ENCODE assay signal across 1 cellular context in genomic region chr10:45433716-45434469, GRCh38.
TF ChIP-seq lines count a peak whose summit lies in the region.

No MANE protein-coding gene starts in this region.

TF ChIP-seq in GM23338, 12 proteins besides CTCF, POLR2A, EP300 and RAD21 (continued from another document):
- TF ChIP-seq, protein P1, sequence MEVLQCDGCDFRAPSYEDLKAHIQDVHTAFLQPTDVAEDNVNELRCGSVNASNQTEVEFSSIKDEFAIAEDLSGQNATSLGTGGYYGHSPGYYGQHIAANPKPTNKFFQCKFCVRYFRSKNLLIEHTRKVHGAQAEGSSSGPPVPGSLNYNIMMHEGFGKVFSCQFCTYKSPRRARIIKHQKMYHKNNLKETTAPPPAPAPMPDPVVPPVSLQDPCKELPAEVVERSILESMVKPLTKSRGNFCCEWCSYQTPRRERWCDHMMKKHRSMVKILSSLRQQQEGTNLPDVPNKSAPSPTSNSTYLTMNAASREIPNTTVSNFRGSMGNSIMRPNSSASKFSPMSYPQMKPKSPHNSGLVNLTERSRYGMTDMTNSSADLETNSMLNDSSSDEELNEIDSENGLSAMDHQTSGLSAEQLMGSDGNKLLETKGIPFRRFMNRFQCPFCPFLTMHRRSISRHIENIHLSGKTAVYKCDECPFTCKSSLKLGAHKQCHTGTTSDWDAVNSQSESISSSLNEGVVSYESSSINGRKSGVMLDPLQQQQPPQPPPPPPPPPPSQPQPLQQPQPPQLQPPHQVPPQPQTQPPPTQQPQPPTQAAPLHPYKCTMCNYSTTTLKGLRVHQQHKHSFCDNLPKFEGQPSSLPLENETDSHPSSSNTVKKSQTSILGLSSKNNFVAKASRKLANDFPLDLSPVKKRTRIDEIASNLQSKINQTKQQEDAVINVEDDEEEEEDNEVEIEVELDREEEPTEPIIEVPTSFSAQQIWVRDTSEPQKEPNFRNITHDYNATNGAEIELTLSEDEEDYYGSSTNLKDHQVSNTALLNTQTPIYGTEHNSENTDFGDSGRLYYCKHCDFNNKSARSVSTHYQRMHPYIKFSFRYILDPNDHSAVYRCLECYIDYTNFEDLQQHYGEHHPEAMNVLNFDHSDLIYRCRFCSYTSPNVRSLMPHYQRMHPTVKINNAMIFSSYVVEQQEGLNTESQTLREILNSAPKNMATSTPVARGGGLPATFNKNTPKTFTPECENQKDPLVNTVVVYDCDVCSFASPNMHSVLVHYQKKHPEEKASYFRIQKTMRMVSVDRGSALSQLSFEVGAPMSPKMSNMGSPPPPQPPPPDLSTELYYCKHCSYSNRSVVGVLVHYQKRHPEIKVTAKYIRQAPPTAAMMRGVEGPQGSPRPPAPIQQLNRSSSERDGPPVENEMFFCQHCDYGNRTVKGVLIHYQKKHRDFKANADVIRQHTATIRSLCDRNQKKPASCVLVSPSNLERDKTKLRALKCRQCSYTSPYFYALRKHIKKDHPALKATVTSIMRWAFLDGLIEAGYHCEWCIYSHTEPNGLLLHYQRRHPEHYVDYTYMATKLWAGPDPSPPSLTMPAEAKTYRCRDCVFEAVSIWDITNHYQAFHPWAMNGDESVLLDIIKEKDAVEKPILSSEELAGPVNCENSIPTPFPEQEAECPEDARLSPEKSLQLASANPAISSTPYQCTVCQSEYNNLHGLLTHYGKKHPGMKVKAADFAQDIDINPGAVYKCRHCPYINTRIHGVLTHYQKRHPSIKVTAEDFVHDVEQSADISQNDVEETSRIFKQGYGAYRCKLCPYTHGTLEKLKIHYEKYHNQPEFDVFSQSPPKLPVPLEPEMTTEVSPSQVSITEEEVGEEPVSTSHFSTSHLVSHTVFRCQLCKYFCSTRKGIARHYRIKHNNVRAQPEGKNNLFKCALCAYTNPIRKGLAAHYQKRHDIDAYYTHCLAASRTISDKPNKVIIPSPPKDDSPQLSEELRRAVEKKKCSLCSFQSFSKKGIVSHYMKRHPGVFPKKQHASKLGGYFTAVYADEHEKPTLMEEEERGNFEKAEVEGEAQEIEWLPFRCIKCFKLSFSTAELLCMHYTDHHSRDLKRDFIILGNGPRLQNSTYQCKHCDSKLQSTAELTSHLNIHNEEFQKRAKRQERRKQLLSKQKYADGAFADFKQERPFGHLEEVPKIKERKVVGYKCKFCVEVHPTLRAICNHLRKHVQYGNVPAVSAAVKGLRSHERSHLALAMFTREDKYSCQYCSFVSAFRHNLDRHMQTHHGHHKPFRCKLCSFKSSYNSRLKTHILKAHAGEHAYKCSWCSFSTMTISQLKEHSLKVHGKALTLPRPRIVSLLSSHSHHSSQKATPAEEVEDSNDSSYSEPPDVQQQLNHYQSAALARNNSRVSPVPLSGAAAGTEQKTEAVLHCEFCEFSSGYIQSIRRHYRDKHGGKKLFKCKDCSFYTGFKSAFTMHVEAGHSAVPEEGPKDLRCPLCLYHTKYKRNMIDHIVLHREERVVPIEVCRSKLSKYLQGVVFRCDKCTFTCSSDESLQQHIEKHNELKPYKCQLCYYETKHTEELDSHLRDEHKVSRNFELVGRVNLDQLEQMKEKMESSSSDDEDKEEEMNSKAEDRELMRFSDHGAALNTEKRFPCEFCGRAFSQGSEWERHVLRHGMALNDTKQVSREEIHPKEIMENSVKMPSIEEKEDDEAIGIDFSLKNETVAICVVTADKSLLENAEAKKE (CRISPR knock-in tag; IDR thresholded peaks at IDR 0.05) = no peak
- TF ChIP-seq NANOG (IDR thresholded peaks at IDR 0.05; ENCODE audit: borderline replicate concordance) (no peak), EZH2 (IDR thresholded peaks at IDR 0.05; ENCODE audit: low read depth, unreplicated experiment) (no peak), POLR2AphosphoS5 (IDR thresholded peaks at IDR 0.05; ENCODE audit: low read depth) (no peak), CREB1 (CRISPR knock-in tag; IDR thresholded peaks at IDR 0.05; ENCODE audit: low read depth) (no peak), ZNF331 (CRISPR knock-in tag; IDR thresholded peaks at IDR 0.05; ENCODE audit: low read depth) (no peak)
